ENCODE assay signal across 29 cellular contexts in the genomic region with DNA sequence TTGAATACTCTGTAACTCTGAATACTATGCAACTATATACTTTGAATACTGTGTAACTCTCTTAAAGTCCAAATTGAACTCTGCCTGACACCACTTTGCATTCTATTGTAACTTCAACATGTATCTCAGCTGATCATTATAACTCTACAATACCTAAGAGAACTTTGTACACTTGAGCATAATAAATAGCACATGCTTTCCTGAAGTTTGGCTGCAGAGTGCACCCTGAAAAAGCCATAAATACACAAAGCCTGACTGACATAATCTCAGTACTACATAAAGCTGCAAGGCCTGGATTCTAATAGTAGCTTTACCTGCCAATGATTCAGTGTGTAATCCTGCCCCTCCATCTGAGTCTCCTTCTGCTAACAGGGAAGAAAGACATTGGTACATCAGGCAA.
"Had no signal": no experiment of that assay in that cellular context is flagged by ENCODE, and none has a peak within 500 bp of the region (broad histone marks: within the 10 kb centered on the region; RNA-seq: fewer than 3 reads in every experiment).

No MANE protein-coding gene starts in this region.

- H3K4me3 ChIP-seq: colonic mucosa, esophagus squamous epithelium, gastrocnemius medialis, heart right ventricle, left lung, lower lobe of right lung had no signal

- DNase-seq: colonic mucosa; cortex of kidney; effector CD8-positive, alpha-beta T cell; effector memory CD8-positive, alpha-beta T cell; endodermal cell; erythroblast; esophagus squamous epithelium; foreskin fibroblast; foreskin melanocyte; gastrocnemius medialis; glutamatergic neuron; head of caudate nucleus; heart right ventricle; hypothalamus; immature natural killer cell; islet precursor cell; kidney; kidney glomerular epithelial cell; left lung; left ventricle myocardium superior; lower lobe of right lung; mesenchymal stem cell; midbrain; naive B cell; naive thymus-derived CD8-positive, alpha-beta T cell had no signal

- H3K4me1 Mint-ChIP-seq: immature natural killer cell; naive thymus-derived CD8-positive, alpha-beta T cell had no signal

- H3K27me3 ChIP-seq: colonic mucosa, esophagus squamous epithelium, gastrocnemius medialis, heart right ventricle, left lung had no signal

- H3K4me1 ChIP-seq: colonic mucosa, esophagus squamous epithelium, gastrocnemius medialis, left lung, lower lobe of right lung had no signal

- H3K36me3 ChIP-seq: colonic mucosa, gastrocnemius medialis had no signal

- H3K27ac Mint-ChIP-seq: dendritic cell treated with granulocyte-macrophage colony-stimulating factor and Interleukin-4, amounts not matched to agents 40 ng/mL and 50 ng/mL, for 4 days; effector memory CD8-positive, alpha-beta T cell; endodermal cell; immature natural killer cell; naive B cell; naive thymus-derived CD8-positive, alpha-beta T cell had no signal

- FAIRE-seq: endometrium, kidney had no signal

- H3K27ac ChIP-seq: colonic mucosa, epithelial cell of prostate, esophagus squamous epithelium, gastrocnemius medialis, heart right ventricle, left lung, lower lobe of right lung had no signal

- ATAC-seq: effector memory CD8-positive, alpha-beta T cell; esophagus mucosa; gastrocnemius medialis; heart right ventricle; left lung; left ventricle myocardium superior; lower lobe of right lung; naive thymus-derived CD8-positive, alpha-beta T cell had no signal

- H3K9me3 Mint-ChIP-seq: dendritic cell treated with granulocyte-macrophage colony-stimulating factor and Interleukin-4, amounts not matched to agents 40 ng/mL and 50 ng/mL, for 4 days; effector memory CD8-positive, alpha-beta T cell; endodermal cell; immature natural killer cell; naive B cell; naive thymus-derived CD8-positive, alpha-beta T cell had no signal

- H3K4me3 Mint-ChIP-seq: dendritic cell treated with granulocyte-macrophage colony-stimulating factor and Interleukin-4, amounts not matched to agents 40 ng/mL and 50 ng/mL, for 4 days; effector memory CD8-positive, alpha-beta T cell; endodermal cell; immature natural killer cell; naive B cell; naive thymus-derived CD8-positive, alpha-beta T cell had no signal

- H3K9me3 ChIP-seq: colonic mucosa, esophagus squamous epithelium, gastrocnemius medialis, heart right ventricle, left lung, lower lobe of right lung had no signal

- H3K27me3 Mint-ChIP-seq: dendritic cell treated with granulocyte-macrophage colony-stimulating factor and Interleukin-4, amounts not matched to agents 40 ng/mL and 50 ng/mL, for 4 days; effector memory CD8-positive, alpha-beta T cell; naive B cell; naive thymus-derived CD8-positive, alpha-beta T cell had no signal
